In genomic region chr7:41809081-41809480, GRCh38 we compare ENCODE assay signal across 23 cellular contexts.
"Had no signal": no experiment of that assay in that cellular context is flagged by ENCODE, and none has a peak within 500 bp of the region (broad histone marks: within the 10 kb centered on the region; RNA-seq: fewer than 3 reads in every experiment).

No MANE protein-coding gene starts in this region.

- H3K4me3 ChIP-seq: Peyer's patch had no signal

- H3K27ac ChIP-seq: Peyer's patch, RWPE1 had no signal

- H3K27me3 ChIP-seq: Peyer's patch had no signal

- DNase-seq: activated CD4-positive, alpha-beta T cell treated with anti-CD3 and anti-CD28 coated beads for 48 hours; activated CD4-positive, alpha-beta T cell treated with anti-CD3 and anti-CD28 coated beads, Interleukin-2, amount 50 U/mL, for 48 hours; activated CD4-positive, CD25-positive, alpha-beta regulatory T cell treated with anti-CD3 and anti-CD28 coated beads, Interleukin-2, amount 50 U/mL, for 72 hours; activated CD8-positive, alpha-beta memory T cell treated with anti-CD3 and anti-CD28 coated beads, Interleukin-2, amount 10 ng/mL, durations not matched to agents 7 days and 5 days; activated effector memory CD4-positive, alpha-beta T cell treated with anti-CD3 and anti-CD28 coated beads, Interleukin-2, amount 50 U/mL, for 16 hours; activated naive CD4-positive, alpha-beta T cell treated with Interleukin-2 at 50 U/mL for 16 hours; activated naive CD8-positive, alpha-beta T cell treated with anti-CD3 and anti-CD28 coated beads, Interleukin-2, amount 50 U/mL, for 24 hours; activated T-cell treated with anti-CD3 and anti-CD28 coated beads, Interleukin-2, amount 50 U/mL, for 4 hours; amygdala; cerebellar nuclear complex; NCI-H1048; NCI-H2029; NCI-H2107; NCI-H345; NCI-H510A treated with DMSO at 0.1 percent for 48 hours; NCI-H69; NK-92 treated with Interleukin-12 subunit alpha and Interleukin-12 subunit beta, amount 100 ng/mL, for 24 hours; Peyer's patch; SHP77 had no signal

- H3K4me1 ChIP-seq: Peyer's patch had no signal

- ATAC-seq: activated CD8-positive, alpha-beta memory T cell treated with anti-CD3 and anti-CD28 coated beads, Interleukin-2, amount 10 ng/mL, durations not matched to agents 7 days and 5 days; activated naive CD4-positive, alpha-beta T cell treated with anti-CD3 and anti-CD28 coated beads, Interleukin-2, amount 50 U/mL, for 72 hours; activated naive CD8-positive, alpha-beta T cell treated with anti-CD3 and anti-CD28 coated beads, Interleukin-2, amount 50 U/mL, for 24 hours; activated T-cell treated with anti-CD3 and anti-CD28 coated beads, Interleukin-2, amount 50 U/mL, for 4 hours had no signal

- H3K36me3 ChIP-seq: Peyer's patch had no signal

- H3K27ac Mint-ChIP-seq: activated CD8-positive, alpha-beta memory T cell treated with anti-CD3 and anti-CD28 coated beads, Interleukin-2, amount 10 ng/mL, durations not matched to agents 7 days and 5 days; activated naive CD4-positive, alpha-beta T cell treated with anti-CD3 and anti-CD28 coated beads, Interleukin-2, amount 50 U/mL, for 72 hours; activated naive CD8-positive, alpha-beta T cell treated with anti-CD3 and anti-CD28 coated beads, Interleukin-2, amount 50 U/mL, for 24 hours; T-helper 1 cell treated with Interleukin-12 subunit alpha and Interleukin-12 subunit beta and Interleukin-4 antibody, amounts not matched to agents 30 μg/mL and 1 μg/mL, for 36 hours had no signal

- H3K4me3 Mint-ChIP-seq: activated CD8-positive, alpha-beta memory T cell treated with anti-CD3 and anti-CD28 coated beads, Interleukin-2, amount 10 ng/mL, durations not matched to agents 7 days and 5 days; activated naive CD8-positive, alpha-beta T cell treated with anti-CD3 and anti-CD28 coated beads, Interleukin-2, amount 50 U/mL, for 24 hours; activated T-cell treated with anti-CD3 and anti-CD28 coated beads, Interleukin-2, amount 50 U/mL, for 4 hours; T-helper 1 cell treated with Interleukin-12 subunit alpha and Interleukin-12 subunit beta and Interleukin-4 antibody, amounts not matched to agents 30 μg/mL and 1 μg/mL, for 36 hours had no signal

- H3K27me3 Mint-ChIP-seq: activated CD8-positive, alpha-beta memory T cell treated with anti-CD3 and anti-CD28 coated beads, Interleukin-2, amount 10 ng/mL, durations not matched to agents 7 days and 5 days had no signal

- H3K36me3 Mint-ChIP-seq: activated CD8-positive, alpha-beta memory T cell treated with anti-CD3 and anti-CD28 coated beads, Interleukin-2, amount 10 ng/mL, durations not matched to agents 7 days and 5 days; activated naive CD4-positive, alpha-beta T cell treated with anti-CD3 and anti-CD28 coated beads, Interleukin-2, amount 50 U/mL, for 72 hours had no signal

- FAIRE-seq: colon had no signal

- H3K9me3 ChIP-seq: Peyer's patch had no signal
